Comparison of ENCODE assay signal across 11 cellular contexts in genomic region chr1:109389638-109390341, GRCh38. TPM values are rescaled to one million over a fixed set of nuclear protein-coding genes. Genes with fewer than 3 reads are reported as not detected.
DNase-seq lines count a peak whose midpoint lies in the region; ATAC-seq and TF ChIP-seq lines count a peak whose summit lies in the region.
"Had no signal": no experiment of that assay in that cellular context is flagged by ENCODE, and none has a peak within 500 bp of the region (broad histone marks: within the 10 kb centered on the region; RNA-seq: fewer than 3 reads in every experiment).

No MANE protein-coding gene starts in this region.

- DNase-seq in left ventricle myocardium inferior (no peak), Right ventricle myocardium inferior (ENCODE audit: missing footprints) (no peak), erythroblast (lab: John Stamatoyannopoulos, UW) (peak; percentile 23 to 54), progenitor cell of endocrine pancreas (ENCODE audit: low spot score, unreplicated experiment) (no peak)
- no peak for DNase-seq in activated CD4-positive, alpha-beta T cell treated with anti-CD3 and anti-CD28 coated beads, Interleukin-2, amount 10 ng/mL, durations not matched to agents 24 days and 14 days
- DNase-seq in activated T-helper 1 cell treated with anti-CD3 and anti-CD28 coated beads, Interleukin-12 subunit alpha, Interleukin-12 subunit beta, Interleukin-2, Interleukin-4 antibody, amounts not matched to agents 30 ng/mL and 10 ng/mL and 1 ng/mL, durations not matched to agents 14 hours and 24 hours and 36 hours (ENCODE audit: low spot score) = no peak
- DNase-seq: activated naive CD4-positive, alpha-beta T cell treated with anti-CD3 and anti-CD28 coated beads, Interleukin-2, amount 50 U/mL, for 16 hours; NCI-H2171 treated with DMSO at 0.1 percent for 48 hours had no signal

- no peak overlapping the region for H3K4me3 Mint-ChIP-seq in progenitor cell of endocrine pancreas (ENCODE audit: low read depth)
- H3K4me3 Mint-ChIP-seq in activated CD4-positive, alpha-beta T cell treated with anti-CD3 and anti-CD28 coated beads, Interleukin-2, amount 10 ng/mL, durations not matched to agents 24 days and 14 days = no peak overlapping the region
- no peak overlapping the region for H3K4me3 Mint-ChIP-seq in activated T-helper 1 cell treated with anti-CD3 and anti-CD28 coated beads, Interleukin-12 subunit alpha, Interleukin-12 subunit beta, Interleukin-2, Interleukin-4 antibody, amounts not matched to agents 30 ng/mL and 10 ng/mL and 1 ng/mL, durations not matched to agents 14 hours and 24 hours and 36 hours

- intact Hi-C loops in left ventricle myocardium inferior (cut with micrococcal nuclease) = no loop called here
- intact Hi-C loops in Right ventricle myocardium inferior (cut with DNase I) = no loop called here
- intact Hi-C loops in activated CD4-positive, alpha-beta T cell treated with anti-CD3 and anti-CD28 coated beads, Interleukin-2, amount 10 ng/mL, durations not matched to agents 24 days and 14 days (cut with micrococcal nuclease) = loop anchor here (2.0 kb wide), 1 partner anchor 13 kb away; no protein-coding TSS in a partner anchor
- intact Hi-C loops in activated T-helper 1 cell treated with anti-CD3 and anti-CD28 coated beads, Interleukin-12 subunit alpha, Interleukin-12 subunit beta, Interleukin-2, Interleukin-4 antibody, amounts not matched to agents 30 ng/mL and 10 ng/mL and 1 ng/mL, durations not matched to agents 14 hours and 24 hours and 36 hours (cut with micrococcal nuclease) = no loop called here

- H3K27ac ChIP-seq in left ventricle myocardium inferior (replicated peaks) = peak overlapping the region; percentile 92
- H3K27ac ChIP-seq: foreskin keratinocyte had no signal

- H3K36me3 ChIP-seq in left ventricle myocardium inferior = no peaks in the 10 kb centered on the region

- no peak for TF ChIP-seq POLR2A in erythroblast (IDR thresholded peaks at IDR 0.05; ENCODE audit: low read length)

- peak overlapping the region; percentile 74 for H3K4me3 ChIP-seq in left ventricle myocardium inferior

- no peaks in the 10 kb centered on the region for H3K27me3 ChIP-seq in left ventricle myocardium inferior (ENCODE audit: low read depth)

- H3K36me3 Mint-ChIP-seq in progenitor cell of endocrine pancreas (ENCODE audit: insufficient read depth) = peaks cover 4% of the 10 kb centered on the region
- H3K36me3 Mint-ChIP-seq in activated CD4-positive, alpha-beta T cell treated with anti-CD3 and anti-CD28 coated beads, Interleukin-2, amount 10 ng/mL, durations not matched to agents 24 days and 14 days (ENCODE audit: low read depth) = no peaks in the 10 kb centered on the region
- H3K36me3 Mint-ChIP-seq in activated T-helper 1 cell treated with anti-CD3 and anti-CD28 coated beads, Interleukin-12 subunit alpha, Interleukin-12 subunit beta, Interleukin-2, Interleukin-4 antibody, amounts not matched to agents 30 ng/mL and 10 ng/mL and 1 ng/mL, durations not matched to agents 14 hours and 24 hours and 36 hours (ENCODE audit: low read depth) = no peaks in the 10 kb centered on the region

- peak overlapping the region; percentile 45 for H3K27ac Mint-ChIP-seq in progenitor cell of endocrine pancreas
- H3K27ac Mint-ChIP-seq in activated CD4-positive, alpha-beta T cell treated with anti-CD3 and anti-CD28 coated beads, Interleukin-2, amount 10 ng/mL, durations not matched to agents 24 days and 14 days = no peak overlapping the region
- no peak overlapping the region for H3K27ac Mint-ChIP-seq in activated T-helper 1 cell treated with anti-CD3 and anti-CD28 coated beads, Interleukin-12 subunit alpha, Interleukin-12 subunit beta, Interleukin-2, Interleukin-4 antibody, amounts not matched to agents 30 ng/mL and 10 ng/mL and 1 ng/mL, durations not matched to agents 14 hours and 24 hours and 36 hours

- H3K4me1 ChIP-seq in left ventricle myocardium inferior = peaks cover 96% of the 10 kb centered on the region
- H3K4me1 ChIP-seq: foreskin keratinocyte had no signal

- no peaks in the 10 kb centered on the region for H3K9me3 ChIP-seq in left ventricle myocardium inferior (replicated peaks)

- H3K27me3 Mint-ChIP-seq in progenitor cell of endocrine pancreas = no peaks in the 10 kb centered on the region
- peaks cover 42% of the 10 kb centered on the region for H3K27me3 Mint-ChIP-seq in activated CD4-positive, alpha-beta T cell treated with anti-CD3 and anti-CD28 coated beads, Interleukin-2, amount 10 ng/mL, durations not matched to agents 24 days and 14 days
- peaks cover 17% of the 10 kb centered on the region for H3K27me3 Mint-ChIP-seq in activated T-helper 1 cell treated with anti-CD3 and anti-CD28 coated beads, Interleukin-12 subunit alpha, Interleukin-12 subunit beta, Interleukin-2, Interleukin-4 antibody, amounts not matched to agents 30 ng/mL and 10 ng/mL and 1 ng/mL, durations not matched to agents 14 hours and 24 hours and 36 hours (ENCODE audit: insufficient read depth)

- H3K9me3 Mint-ChIP-seq in progenitor cell of endocrine pancreas (ENCODE audit: low read depth) = no peaks in the 10 kb centered on the region
- H3K9me3 Mint-ChIP-seq in activated CD4-positive, alpha-beta T cell treated with anti-CD3 and anti-CD28 coated beads, Interleukin-2, amount 10 ng/mL, durations not matched to agents 24 days and 14 days = no peaks in the 10 kb centered on the region
- no peaks in the 10 kb centered on the region for H3K9me3 Mint-ChIP-seq in activated T-helper 1 cell treated with anti-CD3 and anti-CD28 coated beads, Interleukin-12 subunit alpha, Interleukin-12 subunit beta, Interleukin-2, Interleukin-4 antibody, amounts not matched to agents 30 ng/mL and 10 ng/mL and 1 ng/mL, durations not matched to agents 14 hours and 24 hours and 36 hours

- TF ChIP-seq CTCF in left ventricle myocardium inferior (IDR thresholded peaks at IDR 0.05; ENCODE audit: borderline replicate concordance) = no peak
- no peak for TF ChIP-seq CTCF in progenitor cell of endocrine pancreas (IDR thresholded peaks at IDR 0.05; ENCODE audit: unreplicated experiment)

- H3K4me1 Mint-ChIP-seq in progenitor cell of endocrine pancreas (ENCODE audit: low read depth) = peaks cover 37% of the 10 kb centered on the region
- peaks cover 20% of the 10 kb centered on the region for H3K4me1 Mint-ChIP-seq in activated CD4-positive, alpha-beta T cell treated with anti-CD3 and anti-CD28 coated beads, Interleukin-2, amount 10 ng/mL, durations not matched to agents 24 days and 14 days
- peaks cover 20% of the 10 kb centered on the region for H3K4me1 Mint-ChIP-seq in activated T-helper 1 cell treated with anti-CD3 and anti-CD28 coated beads, Interleukin-12 subunit alpha, Interleukin-12 subunit beta, Interleukin-2, Interleukin-4 antibody, amounts not matched to agents 30 ng/mL and 10 ng/mL and 1 ng/mL, durations not matched to agents 14 hours and 24 hours and 36 hours (ENCODE audit: low read depth)

- no peak for ATAC-seq in Right ventricle myocardium inferior
- ATAC-seq in HG02623 (IDR thresholded peaks at IDR 0.05; ENCODE audit: unreplicated experiment) = no peak
- ATAC-seq in GM18907 (IDR thresholded peaks at IDR 0.05; ENCODE audit: unreplicated experiment) = no peak

RNA-seq across cellular contexts. Expression of gene SORT1, which starts 7.9 kb away (rescaled TPM):
- total RNA-seq in left ventricle myocardium inferior = 146 TPM
- total RNA-seq in Right ventricle myocardium inferior = 121 TPM
- total RNA-seq in progenitor cell of endocrine pancreas = 110 and 116 TPM in 2 replicates
- 1.2 and 1.4 TPM in 2 replicates for total RNA-seq in activated CD4-positive, alpha-beta T cell treated with anti-CD3 and anti-CD28 coated beads, Interleukin-2, amount 10 ng/mL, durations not matched to agents 24 days and 14 days
- total RNA-seq in activated T-helper 1 cell treated with anti-CD3 and anti-CD28 coated beads, Interleukin-12 subunit alpha, Interleukin-12 subunit beta, Interleukin-2, Interleukin-4 antibody, amounts not matched to agents 30 ng/mL and 10 ng/mL and 1 ng/mL, durations not matched to agents 14 hours and 24 hours and 36 hours = 1.4 and 1.5 TPM in 2 replicates

RNA-seq across cellular contexts. Expression of gene PSMA5, which starts 36.5 kb away (rescaled TPM):
- total RNA-seq in left ventricle myocardium inferior = 49.9 TPM
- 62.4 TPM for total RNA-seq in Right ventricle myocardium inferior
- total RNA-seq in progenitor cell of endocrine pancreas = 71.4 and 81.1 TPM in 2 replicates
- 262 and 270 TPM in 2 replicates for total RNA-seq in activated CD4-positive, alpha-beta T cell treated with anti-CD3 and anti-CD28 coated beads, Interleukin-2, amount 10 ng/mL, durations not matched to agents 24 days and 14 days
- total RNA-seq in activated T-helper 1 cell treated with anti-CD3 and anti-CD28 coated beads, Interleukin-12 subunit alpha, Interleukin-12 subunit beta, Interleukin-2, Interleukin-4 antibody, amounts not matched to agents 30 ng/mL and 10 ng/mL and 1 ng/mL, durations not matched to agents 14 hours and 24 hours and 36 hours = 241 and 283 TPM in 2 replicates

Comparison
In these comparisons a context has a peak if more than half of its experiments do, and no peak if none do; other contexts are left out.
1. DNase-seq: peak in erythroblast (2 of 2); none in left ventricle myocardium inferior (single experiment), Right ventricle myocardium inferior (single experiment), progenitor cell of endocrine pancreas (single experiment), activated CD4-positive, alpha-beta T cell treated with anti-CD3 and anti-CD28 coated beads, Interleukin-2, amount 10 ng/mL, durations not matched to agents 24 days and 14 days (single experiment) and activated T-helper 1 cell treated with anti-CD3 and anti-CD28 coated beads, Interleukin-12 subunit alpha, Interleukin-12 subunit beta, Interleukin-2, Interleukin-4 antibody, amounts not matched to agents 30 ng/mL and 10 ng/mL and 1 ng/mL, durations not matched to agents 14 hours and 24 hours and 36 hours (single experiment).
2. RNA of gene SORT1, which starts 7.9 kb away (total RNA-seq): 146 TPM in left ventricle myocardium inferior (single experiment), 121 TPM in Right ventricle myocardium inferior (single experiment) and 110 to 116 TPM in progenitor cell of endocrine pancreas; 1.4 to 1.5 TPM in activated T-helper 1 cell treated with anti-CD3 and anti-CD28 coated beads, Interleukin-12 subunit alpha, Interleukin-12 subunit beta, Interleukin-2, Interleukin-4 antibody, amounts not matched to agents 30 ng/mL and 10 ng/mL and 1 ng/mL, durations not matched to agents 14 hours and 24 hours and 36 hours and 1.2 to 1.4 TPM in activated CD4-positive, alpha-beta T cell treated with anti-CD3 and anti-CD28 coated beads, Interleukin-2, amount 10 ng/mL, durations not matched to agents 24 days and 14 days; every median in the first group is over 10 times any median in the second.